In the genomic region with DNA sequence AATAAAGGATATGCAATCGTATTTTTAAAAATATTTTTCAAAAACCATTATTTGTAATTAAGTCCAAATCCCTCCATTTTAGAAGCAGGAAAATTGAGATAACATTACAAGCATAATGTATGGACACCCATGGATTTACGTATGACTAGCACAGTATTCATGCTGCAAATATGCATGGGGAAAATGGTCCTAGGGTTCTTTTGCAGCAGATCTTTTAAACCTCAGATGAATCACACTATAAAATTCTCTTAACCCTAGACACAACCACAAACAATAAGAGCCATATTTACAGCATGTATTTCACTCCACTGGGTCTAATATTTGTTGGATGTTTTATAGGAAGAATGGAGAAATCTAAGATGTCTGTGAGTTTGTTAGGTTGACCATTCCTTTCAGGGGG, we compare ENCODE assay signal across 16 cellular contexts.
DNase-seq lines count a peak whose midpoint lies in the region; ATAC-seq, FAIRE-seq and TF ChIP-seq lines count a peak whose summit lies in the region.
"Had no signal": no experiment of that assay in that cellular context is flagged by ENCODE, and none has a peak within 500 bp of the region (broad histone marks: within the 10 kb centered on the region; RNA-seq: fewer than 3 reads in every experiment).

No MANE protein-coding gene starts in this region.

- no peaks in the 10 kb centered on the region for H4K20me1 ChIP-seq in astrocyte (ENCODE audit: insufficient read depth, low read length)

- H3K36me3 ChIP-seq in astrocyte (ENCODE audit: insufficient read depth, low read length): no peaks in the 10 kb centered on the region
- H3K36me3 ChIP-seq in Caco-2 (ENCODE audit: control insufficient read depth, insufficient read depth, low read length): no peaks in the 10 kb centered on the region

- H2AFZ ChIP-seq in astrocyte (ENCODE audit: low read depth, low read length): peak overlapping the region; percentile 35
- H2AFZ ChIP-seq: hepatocyte had no signal

- H3K4me3 Mint-ChIP-seq in astrocyte (ENCODE audit: unreplicated experiment) (no peak overlapping the region), Caco-2 (ENCODE audit: unreplicated experiment) (no peak overlapping the region)
- H3K4me3 Mint-ChIP-seq: activated T-helper 17 cell treated with anti-CD3 and anti-CD28 coated beads, Interleukin-2, amount 50 U/mL, for 72 hours had no signal

- no TSS peak for BruUV-seq in Caco-2 (replicated peaks; lab: Mats Ljungman, UMichigan)

- FAIRE-seq in astrocyte (lab: Jason Lieb, UNC): peak; percentile 97

- peak overlapping the region; percentile 66 for H3K27ac Mint-ChIP-seq in astrocyte (ENCODE audit: unreplicated experiment)
- no peak overlapping the region for H3K27ac Mint-ChIP-seq in Caco-2 (ENCODE audit: unreplicated experiment)
- H3K27ac Mint-ChIP-seq: activated T-helper 17 cell treated with anti-CD3 and anti-CD28 coated beads, Interleukin-2, amount 50 U/mL, for 72 hours had no signal

- H3K4me3 ChIP-seq in astrocyte (ENCODE audit: insufficient read depth, low read depth, low read length) (no peak overlapping the region), Caco-2 (ENCODE audit: low read depth, low read length) (no peak overlapping the region)
- H3K4me3 ChIP-seq: body of pancreas, hepatocyte, skin epidermis had no signal

- POLR2A ChIA-PET in Caco-2 (lab: Charles Lee): no interaction called here

- H3K27me3 Mint-ChIP-seq in astrocyte (ENCODE audit: low read depth, unreplicated experiment): no peaks in the 10 kb centered on the region
- H3K27me3 Mint-ChIP-seq in Caco-2 (ENCODE audit: insufficient read depth, unreplicated experiment): peaks cover 3% of the 10 kb centered on the region

- H3K79me2 ChIP-seq in astrocyte (ENCODE audit: insufficient read depth, low read length): no peaks in the 10 kb centered on the region
- H3K79me2 ChIP-seq: hepatocyte had no signal

- H3K27ac ChIP-seq in astrocyte (ENCODE audit: low read depth, low read length) (peak overlapping the region; percentile 87), foreskin keratinocyte (peak overlapping the region; percentile 30)
- H3K27ac ChIP-seq: body of pancreas, hepatocyte had no signal

- H3K9me3 ChIP-seq in astrocyte (ENCODE audit: insufficient read depth, low read depth, low read length) (no peaks in the 10 kb centered on the region), Caco-2 (no peaks in the 10 kb centered on the region)
- H3K9me3 ChIP-seq: body of pancreas had no signal

- CTCF ChIA-PET in Caco-2 (lab: Charles Lee): no interaction called here

- DNase-seq in A172 (ENCODE audit: low spot score) (peak; percentile 41), HCEC 1CT (peak; percentile 96), astrocyte (ENCODE audit: low read depth) (peak; percentile 95), foreskin keratinocyte (peak; percentile 81 to 91), UCSD-AML1 (lab: John Stamatoyannopoulos, UW; ENCODE audit: unreplicated experiment) (no peak), Caco-2 (no peak)
- DNase-seq: AML-193, body of pancreas, NCI-H1417 treated with DMSO at 0.1 percent for 48 hours, RPMI8226, substantia nigra had no signal

- peak overlapping the region; percentile 62 for H3K4me2 ChIP-seq in astrocyte (ENCODE audit: low read length)
- H3K4me2 ChIP-seq: hepatocyte had no signal

- H3K4me1 Mint-ChIP-seq in astrocyte (ENCODE audit: low read depth, unreplicated experiment) (peaks cover 26% of the 10 kb centered on the region), Caco-2 (ENCODE audit: low read depth, unreplicated experiment) (peaks cover 21% of the 10 kb centered on the region)
- H3K4me1 Mint-ChIP-seq: activated T-helper 17 cell treated with anti-CD3 and anti-CD28 coated beads, Interleukin-2, amount 50 U/mL, for 72 hours had no signal

- H3K36me3 Mint-ChIP-seq in astrocyte (ENCODE audit: low read depth, unreplicated experiment) (no peaks in the 10 kb centered on the region), Caco-2 (ENCODE audit: insufficient read depth, unreplicated experiment) (no peaks in the 10 kb centered on the region)

- TF ChIP-seq CTCF in astrocyte (IDR thresholded peaks at IDR 0.05; ENCODE audit: insufficient read depth, low read depth, low read length) (no peak), foreskin keratinocyte (conservative IDR thresholded peaks at IDR 0.05) (no peak), Caco-2 (IDR thresholded peaks at IDR 0.05; ENCODE audit: insufficient read depth in 1 of 2, low read depth in 1 of 2, low read length in 1 of 2, severe bottlenecking in 1 of 2, unreplicated experiment in 1 of 2) (no peak)

- peak overlapping the region; percentile 43 for H3K9ac ChIP-seq in astrocyte (ENCODE audit: low read length)

- intact Hi-C loops in Caco-2 (cut with micrococcal nuclease; ENCODE audit: unreplicated experiment): no loop called here

- H3K27me3 ChIP-seq in astrocyte (ENCODE audit: insufficient read depth, low read length) (no peaks in the 10 kb centered on the region), foreskin keratinocyte (no peaks in the 10 kb centered on the region), Caco-2 (replicated peaks; ENCODE audit: control insufficient read depth, insufficient read depth, low read length) (no peaks in the 10 kb centered on the region)
- H3K27me3 ChIP-seq: body of pancreas, hepatocyte had no signal

- H3K9me3 Mint-ChIP-seq in astrocyte (ENCODE audit: unreplicated experiment) (no peaks in the 10 kb centered on the region), Caco-2 (ENCODE audit: unreplicated experiment) (no peaks in the 10 kb centered on the region)
- H3K9me3 Mint-ChIP-seq: activated T-helper 17 cell treated with anti-CD3 and anti-CD28 coated beads, Interleukin-2, amount 50 U/mL, for 72 hours had no signal

- ATAC-seq in foreskin keratinocyte (peak; percentile 99), GM21529 (IDR thresholded peaks at IDR 0.05; ENCODE audit: unreplicated experiment) (no peak), HG03196 (IDR thresholded peaks at IDR 0.05; ENCODE audit: unreplicated experiment) (no peak)
- ATAC-seq: activated T-helper 17 cell treated with anti-CD3 and anti-CD28 coated beads, Interleukin-2, amount 50 U/mL, for 72 hours; body of pancreas had no signal

- H3K4me1 ChIP-seq in astrocyte (ENCODE audit: insufficient read depth, low read length): peaks cover 15% of the 10 kb centered on the region
- H3K4me1 ChIP-seq in foreskin keratinocyte: peaks cover 10% of the 10 kb centered on the region
- peaks cover 28% of the 10 kb centered on the region for H3K4me1 ChIP-seq in Caco-2
- H3K4me1 ChIP-seq: body of pancreas had no signal

Comparison
In these comparisons a context has a peak if more than half of its experiments do, and no peak if none do; other contexts are left out.
1. DNase-seq: peak in A172 (single experiment), HCEC 1CT (single experiment), astrocyte (single experiment) and foreskin keratinocyte (2 of 2); none in UCSD-AML1 (single experiment) and Caco-2 (0 of 2).